ENCODE assay signal across 1 cellular context in the genomic region with DNA sequence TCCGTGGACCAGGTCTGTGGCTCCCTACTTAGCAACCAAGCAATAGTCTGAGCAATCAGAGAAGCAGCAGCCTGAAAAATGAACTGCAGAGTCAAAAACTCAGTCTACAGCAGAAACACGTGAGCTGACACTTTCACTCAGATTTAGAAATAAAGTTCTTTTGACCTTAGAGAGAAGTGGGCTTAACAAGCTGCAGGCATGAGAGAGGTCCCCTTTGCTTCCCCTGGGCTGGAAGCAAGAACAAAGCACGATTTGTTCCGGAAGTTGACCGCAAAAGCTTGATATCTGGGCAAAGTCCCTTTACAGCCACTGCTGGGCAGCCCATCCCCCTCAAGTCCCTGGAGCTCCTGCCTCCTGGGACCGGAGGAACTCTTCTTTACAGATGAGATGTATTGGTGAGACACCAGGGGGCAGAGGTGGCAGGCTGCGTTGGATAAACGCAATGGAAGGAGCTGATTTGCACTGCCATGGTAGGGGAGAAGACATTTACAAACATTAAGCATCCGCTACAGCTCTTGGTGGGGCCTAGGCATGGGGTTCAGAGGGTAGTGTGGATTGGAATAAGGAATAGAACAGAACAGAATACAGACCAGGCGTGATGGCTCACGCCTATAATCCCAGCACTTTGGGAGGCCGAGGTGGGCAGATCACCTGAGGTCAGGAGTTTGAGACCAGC.
TF ChIP-seq lines count a peak whose summit lies in the region.

No MANE protein-coding gene starts in this region.

TF ChIP-seq in HepG2, 621 proteins besides CTCF, POLR2A, EP300 and RAD21 (continued from another document and continues in another):
- TF ChIP-seq KDM5A (IDR thresholded peaks at IDR 0.05; ENCODE audit: borderline replicate concordance, low read length): no peak
- peak; percentile 90 for TF ChIP-seq ZGPAT (CRISPR knock-in tag; IDR thresholded peaks at IDR 0.05)
- TF ChIP-seq FOXA1 (IDR thresholded peaks at IDR 0.05): no peak
- TF ChIP-seq FOXA1 (CRISPR knock-in tag; IDR thresholded peaks at IDR 0.05): peak; percentile 62; the same call in 1 of the 2 replicates
- TF ChIP-seq SATB2 (CRISPR knock-in tag; IDR thresholded peaks at IDR 0.05): no peak
- peak; percentile 48; the same call in 1 of the 2 replicates for TF ChIP-seq GATAD1 (CRISPR knock-in tag; IDR thresholded peaks at IDR 0.05)
- peak; percentile 87 for TF ChIP-seq MTA1 (CRISPR knock-in tag; IDR thresholded peaks at IDR 0.05; ENCODE audit: borderline replicate concordance)
- TF ChIP-seq, protein P1, sequence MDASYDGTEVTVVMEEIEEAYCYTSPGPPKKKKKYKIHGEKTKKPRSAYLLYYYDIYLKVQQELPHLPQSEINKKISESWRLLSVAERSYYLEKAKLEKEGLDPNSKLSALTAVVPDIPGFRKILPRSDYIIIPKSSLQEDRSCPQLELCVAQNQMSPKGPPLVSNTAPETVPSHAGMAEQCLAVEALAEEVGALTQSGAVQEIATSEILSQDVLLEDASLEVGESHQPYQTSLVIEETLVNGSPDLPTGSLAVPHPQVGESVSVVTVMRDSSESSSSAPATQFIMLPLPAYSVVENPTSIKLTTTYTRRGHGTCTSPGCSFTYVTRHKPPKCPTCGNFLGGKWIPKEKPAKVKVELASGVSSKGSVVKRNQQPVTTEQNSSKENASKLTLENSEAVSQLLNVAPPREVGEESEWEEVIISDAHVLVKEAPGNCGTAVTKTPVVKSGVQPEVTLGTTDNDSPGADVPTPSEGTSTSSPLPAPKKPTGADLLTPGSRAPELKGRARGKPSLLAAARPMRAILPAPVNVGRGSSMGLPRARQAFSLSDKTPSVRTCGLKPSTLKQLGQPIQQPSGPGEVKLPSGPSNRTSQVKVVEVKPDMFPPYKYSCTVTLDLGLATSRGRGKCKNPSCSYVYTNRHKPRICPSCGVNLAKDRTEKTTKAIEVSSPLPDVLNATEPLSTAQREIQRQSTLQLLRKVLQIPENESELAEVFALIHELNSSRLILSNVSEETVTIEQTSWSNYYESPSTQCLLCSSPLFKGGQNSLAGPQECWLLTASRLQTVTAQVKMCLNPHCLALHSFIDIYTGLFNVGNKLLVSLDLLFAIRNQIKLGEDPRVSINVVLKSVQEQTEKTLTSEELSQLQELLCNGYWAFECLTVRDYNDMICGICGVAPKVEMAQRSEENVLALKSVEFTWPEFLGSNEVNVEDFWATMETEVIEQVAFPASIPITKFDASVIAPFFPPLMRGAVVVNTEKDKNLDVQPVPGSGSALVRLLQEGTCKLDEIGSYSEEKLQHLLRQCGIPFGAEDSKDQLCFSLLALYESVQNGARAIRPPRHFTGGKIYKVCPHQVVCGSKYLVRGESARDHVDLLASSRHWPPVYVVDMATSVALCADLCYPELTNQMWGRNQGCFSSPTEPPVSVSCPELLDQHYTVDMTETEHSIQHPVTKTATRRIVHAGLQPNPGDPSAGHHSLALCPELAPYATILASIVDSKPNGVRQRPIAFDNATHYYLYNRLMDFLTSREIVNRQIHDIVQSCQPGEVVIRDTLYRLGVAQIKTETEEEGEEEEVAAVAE (CRISPR knock-in tag; IDR thresholded peaks at IDR 0.05; ENCODE audit: borderline replicate concordance): peak; percentile 61; the same call in 1 of the 2 replicates
- no peak for TF ChIP-seq JUN (CRISPR knock-in tag; IDR thresholded peaks at IDR 0.05)
- no peak for TF ChIP-seq PREB (CRISPR knock-in tag; IDR thresholded peaks at IDR 0.05)
- no peak for TF ChIP-seq MZF1 (CRISPR knock-in tag; IDR thresholded peaks at IDR 0.05; ENCODE audit: borderline replicate concordance)
- no peak for TF ChIP-seq IKZF4 (CRISPR knock-in tag; IDR thresholded peaks at IDR 0.05; ENCODE audit: borderline replicate concordance, low read depth, not compliant biosample characterization)
- peak; percentile 36; the same call in 1 of the 2 replicates for TF ChIP-seq SIX1 (CRISPR knock-in tag; IDR thresholded peaks at IDR 0.05; ENCODE audit: borderline replicate concordance)
- TF ChIP-seq ZNF138 (CRISPR knock-in tag; IDR thresholded peaks at IDR 0.05; ENCODE audit: low read depth): no peak
- TF ChIP-seq ZNF335 (CRISPR knock-in tag; IDR thresholded peaks at IDR 0.05): peak; percentile 78; the same call in 1 of the 2 replicates
- TF ChIP-seq ZNF644 (CRISPR knock-in tag; IDR thresholded peaks at IDR 0.05; ENCODE audit: low read depth): peak; percentile 84
- TF ChIP-seq, protein P2, sequence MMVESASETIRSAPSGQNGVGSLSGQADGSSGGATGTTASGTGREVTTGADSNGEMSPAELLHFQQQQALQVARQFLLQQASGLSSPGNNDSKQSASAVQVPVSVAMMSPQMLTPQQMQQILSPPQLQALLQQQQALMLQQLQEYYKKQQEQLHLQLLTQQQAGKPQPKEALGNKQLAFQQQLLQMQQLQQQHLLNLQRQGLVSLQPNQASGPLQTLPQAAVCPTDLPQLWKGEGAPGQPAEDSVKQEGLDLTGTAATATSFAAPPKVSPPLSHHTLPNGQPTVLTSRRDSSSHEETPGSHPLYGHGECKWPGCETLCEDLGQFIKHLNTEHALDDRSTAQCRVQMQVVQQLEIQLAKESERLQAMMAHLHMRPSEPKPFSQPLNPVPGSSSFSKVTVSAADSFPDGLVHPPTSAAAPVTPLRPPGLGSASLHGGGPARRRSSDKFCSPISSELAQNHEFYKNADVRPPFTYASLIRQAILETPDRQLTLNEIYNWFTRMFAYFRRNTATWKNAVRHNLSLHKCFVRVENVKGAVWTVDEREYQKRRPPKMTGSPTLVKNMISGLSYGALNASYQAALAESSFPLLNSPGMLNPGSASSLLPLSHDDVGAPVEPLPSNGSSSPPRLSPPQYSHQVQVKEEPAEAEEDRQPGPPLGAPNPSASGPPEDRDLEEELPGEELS (CRISPR knock-in tag; IDR thresholded peaks at IDR 0.05): peak; percentile 80
- TF ChIP-seq ZNF691 (CRISPR knock-in tag; IDR thresholded peaks at IDR 0.05; ENCODE audit: borderline replicate concordance, low read depth): peak; percentile 85; the same call in 1 of the 2 replicates
- TF ChIP-seq IRF9 (CRISPR knock-in tag; IDR thresholded peaks at IDR 0.05; ENCODE audit: borderline replicate concordance): no peak
- 0 out of 2 replicates have a peak, but pooled peaks have one; percentile 16 for TF ChIP-seq HNRNPL (IDR thresholded peaks at IDR 0.05; ENCODE audit: low read depth, low read length)
- TF ChIP-seq KLF16 (CRISPR knock-in tag; IDR thresholded peaks at IDR 0.05): no peak; a peak in 1 of 4 replicates
- TF ChIP-seq ZNF556 (CRISPR knock-in tag; IDR thresholded peaks at IDR 0.05; ENCODE audit: borderline replicate concordance): peak; percentile 79; the same call in 1 of the 2 replicates
- TF ChIP-seq PTBP1 (IDR thresholded peaks at IDR 0.05; ENCODE audit: low read depth, low read length, poor library complexity, severe bottlenecking): no peak
- no peak for TF ChIP-seq MAFF (IDR thresholded peaks at IDR 0.05; ENCODE audit: low read depth, low read length)
- TF ChIP-seq ZNF549 (CRISPR knock-in tag; IDR thresholded peaks at IDR 0.05): 0 out of 2 replicates have a peak, but pooled peaks have one; percentile 56
- TF ChIP-seq, protein P3, sequence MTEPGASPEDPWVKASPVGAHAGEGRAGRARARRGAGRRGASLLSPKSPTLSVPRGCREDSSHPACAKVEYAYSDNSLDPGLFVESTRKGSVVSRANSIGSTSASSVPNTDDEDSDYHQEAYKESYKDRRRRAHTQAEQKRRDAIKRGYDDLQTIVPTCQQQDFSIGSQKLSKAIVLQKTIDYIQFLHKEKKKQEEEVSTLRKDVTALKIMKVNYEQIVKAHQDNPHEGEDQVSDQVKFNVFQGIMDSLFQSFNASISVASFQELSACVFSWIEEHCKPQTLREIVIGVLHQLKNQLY (CRISPR knock-in tag; IDR thresholded peaks at IDR 0.05): peak; percentile 16; the same call in 1 of the 2 replicates
- TF ChIP-seq, protein P4, sequence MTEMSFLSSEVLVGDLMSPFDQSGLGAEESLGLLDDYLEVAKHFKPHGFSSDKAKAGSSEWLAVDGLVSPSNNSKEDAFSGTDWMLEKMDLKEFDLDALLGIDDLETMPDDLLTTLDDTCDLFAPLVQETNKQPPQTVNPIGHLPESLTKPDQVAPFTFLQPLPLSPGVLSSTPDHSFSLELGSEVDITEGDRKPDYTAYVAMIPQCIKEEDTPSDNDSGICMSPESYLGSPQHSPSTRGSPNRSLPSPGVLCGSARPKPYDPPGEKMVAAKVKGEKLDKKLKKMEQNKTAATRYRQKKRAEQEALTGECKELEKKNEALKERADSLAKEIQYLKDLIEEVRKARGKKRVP (CRISPR knock-in tag; IDR thresholded peaks at IDR 0.05): peak in 1 of 2 experiments; percentile 28; a peak in 1 of 4 replicates
- peak; percentile 71; the same call in 1 of the 2 replicates for TF ChIP-seq DPF2 (CRISPR knock-in tag; IDR thresholded peaks at IDR 0.05; ENCODE audit: borderline replicate concordance, low read depth)
- peak; percentile 25; the same call in 1 of the 2 replicates for TF ChIP-seq ZNF230 (CRISPR knock-in tag; IDR thresholded peaks at IDR 0.05)
- no peak for TF ChIP-seq REXO4 (CRISPR knock-in tag; IDR thresholded peaks at IDR 0.05; ENCODE audit: borderline replicate concordance)
- no peak for TF ChIP-seq PRDM4 (CRISPR knock-in tag; IDR thresholded peaks at IDR 0.05; ENCODE audit: borderline replicate concordance)
- TF ChIP-seq NR2F1 (CRISPR knock-in tag; IDR thresholded peaks at IDR 0.05): peak in 1 of 2 experiments; percentile 36; a peak in 1 of 4 replicates
- TF ChIP-seq, protein P5, sequence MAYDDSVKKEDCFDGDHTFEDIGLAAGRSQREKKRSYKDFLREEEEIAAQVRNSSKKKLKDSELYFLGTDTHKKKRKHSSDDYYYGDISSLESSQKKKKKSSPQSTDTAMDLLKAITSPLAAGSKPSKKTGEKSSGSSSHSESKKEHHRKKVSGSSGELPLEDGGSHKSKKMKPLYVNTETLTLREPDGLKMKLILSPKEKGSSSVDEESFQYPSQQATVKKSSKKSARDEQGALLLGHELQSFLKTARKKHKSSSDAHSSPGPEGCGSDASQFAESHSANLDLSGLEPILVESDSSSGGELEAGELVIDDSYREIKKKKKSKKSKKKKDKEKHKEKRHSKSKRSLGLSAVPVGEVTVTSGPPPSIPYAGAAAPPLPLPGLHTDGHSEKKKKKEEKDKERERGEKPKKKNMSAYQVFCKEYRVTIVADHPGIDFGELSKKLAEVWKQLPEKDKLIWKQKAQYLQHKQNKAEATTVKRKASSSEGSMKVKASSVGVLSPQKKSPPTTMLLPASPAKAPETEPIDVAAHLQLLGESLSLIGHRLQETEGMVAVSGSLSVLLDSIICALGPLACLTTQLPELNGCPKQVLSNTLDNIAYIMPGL (CRISPR knock-in tag; IDR thresholded peaks at IDR 0.05; ENCODE audit: borderline replicate concordance in 1 of 2, low read depth in 1 of 2): peak; percentile 89 to 92
- no peak for TF ChIP-seq ZNF383 (CRISPR knock-in tag; IDR thresholded peaks at IDR 0.05; ENCODE audit: borderline replicate concordance)
- 0 out of 2 replicates have a peak, but pooled peaks have one; percentile 64 for TF ChIP-seq ZNF224 (CRISPR knock-in tag; IDR thresholded peaks at IDR 0.05)
- TF ChIP-seq DNMT3B (CRISPR knock-in tag; conservative IDR thresholded peaks at IDR 0.05): no peak
- peak; percentile 22; the same call in 1 of the 2 replicates for TF ChIP-seq SIX4 (CRISPR knock-in tag; IDR thresholded peaks at IDR 0.05)
